ENCODE assay signal across 2 cellular contexts in genomic region chr1:186925881-186926676, GRCh38.
TF ChIP-seq lines count a peak whose summit lies in the region.

No MANE protein-coding gene starts in this region.

TF ChIP-seq in IMR-90, 13 proteins besides CTCF, POLR2A, EP300 and RAD21 (continued from another document):
- TF ChIP-seq ELK1 (IDR thresholded peaks at IDR 0.05; ENCODE audit: borderline replicate concordance, low read depth, low read length) (no peak), USF2 (IDR thresholded peaks at IDR 0.05; ENCODE audit: low read depth, low read length) (no peak), MAFK (IDR thresholded peaks at IDR 0.05; ENCODE audit: low read depth, low read length) (no peak), CHD1 (IDR thresholded peaks at IDR 0.05; ENCODE audit: low read depth, low read length) (no peak)

TF ChIP-seq in endothelial cell of umbilical vein, 7 proteins besides CTCF, POLR2A, EP300 and RAD21 (continued from another document):
- TF ChIP-seq MAX (IDR thresholded peaks at IDR 0.05; ENCODE audit: insufficient read depth, insufficient read length) (no peak), EZH2 (IDR thresholded peaks at IDR 0.05; ENCODE audit: borderline replicate concordance, low read depth, low read length, severe bottlenecking) (no peak), MYC (IDR thresholded peaks at IDR 0.05; ENCODE audit: low read depth, low read length) (no peak)
